Comparison of ENCODE assay signal across 11 cellular contexts in genomic region chr5:105145152-105145551, GRCh38.
"Had no signal": no experiment of that assay in that cellular context is flagged by ENCODE, and none has a peak within 500 bp of the region (broad histone marks: within the 10 kb centered on the region; RNA-seq: fewer than 3 reads in every experiment).

No MANE protein-coding gene starts in this region.

- H3K27ac ChIP-seq: GM23248 had no signal

- FAIRE-seq: H1, H54 had no signal

- DNase-seq: GM23248, GOT3, H7, H9, HCEC 1CT, HFFc6 had no signal

- ATAC-seq: GM23338, HCT116 had no signal

- H3K36me3 ChIP-seq: HAP-1 had no signal

- H3K9me3 ChIP-seq: HAP-1 had no signal

- H3K4me1 ChIP-seq: HAP-1 had no signal

- H3K4me3 ChIP-seq: GM23248, GM23338, HAP-1 had no signal

- H3K9ac ChIP-seq: GM23248 had no signal
